Comparison of ENCODE assay signal across 19 cellular contexts in the genomic region with DNA sequence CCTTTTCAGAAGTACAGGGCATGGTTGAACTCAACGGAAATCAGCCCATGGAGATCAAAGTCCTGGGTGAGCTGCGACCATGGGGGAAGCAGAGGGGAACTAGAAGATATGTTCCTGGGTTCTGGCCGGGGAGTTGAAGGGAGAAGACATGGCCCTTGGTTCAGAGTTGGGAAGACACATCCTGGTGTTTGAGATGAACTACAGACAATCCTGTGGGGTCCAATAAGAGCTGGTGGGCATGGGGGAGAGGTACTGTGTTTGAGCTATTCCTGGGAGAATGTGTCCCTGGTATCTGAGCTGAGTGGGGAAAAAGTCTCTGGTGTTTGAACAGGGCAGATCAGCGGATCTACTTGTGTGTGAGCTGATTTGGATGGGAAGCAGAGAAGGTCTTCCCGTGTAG. TPM values are rescaled to one million over a fixed set of nuclear protein-coding genes. Genes with fewer than 3 reads are reported as not detected.
A peak's percentile ranks its signal among the peaks of the same experiment; 100 is the strongest.
DNase-seq lines count a peak whose midpoint lies in the region; ATAC-seq, FAIRE-seq and TF ChIP-seq lines count a peak whose summit lies in the region.
"Had no signal": no experiment of that assay in that cellular context is flagged by ENCODE, and none has a peak within 500 bp of the region (broad histone marks: within the 10 kb centered on the region; RNA-seq: fewer than 3 reads in every experiment).

No MANE protein-coding gene starts in this region.

- H3K36me3 Mint-ChIP-seq in endodermal cell (ENCODE audit: low read depth) = peaks cover 99% of the 10 kb centered on the region
- peaks cover 42% of the 10 kb centered on the region for H3K36me3 Mint-ChIP-seq in progenitor cell of endocrine pancreas (ENCODE audit: insufficient read depth)

- H2AFZ ChIP-seq in HepG2 (ENCODE audit: low read length) = no peak overlapping the region

- TF ChIP-seq RAD21 in HepG2 (CRISPR knock-in tag; IDR thresholded peaks at IDR 0.05) = no peak

- H3K9me3 Mint-ChIP-seq in endodermal cell (no peaks in the 10 kb centered on the region), progenitor cell of endocrine pancreas (ENCODE audit: low read depth) (no peaks in the 10 kb centered on the region)
- H3K9me3 Mint-ChIP-seq: IgD-negative memory B cell had no signal

- POLR2A ChIA-PET in HepG2 (lab: Yijun Ruan, JAX) = interaction anchor here (1.2 kb wide), 1 partner anchor 16 kb away, joined by 3 read pairs; no protein-coding TSS in a partner anchor

- H3K4me1 ChIP-seq in HepG2 (ENCODE audit: insufficient read depth, low read length) (peaks cover 53% of the 10 kb centered on the region), right lobe of liver (peaks cover 0 to 18% (median 0%) of the 10 kb centered on the region in 4 donors), endodermal cell (ENCODE audit: control insufficient read depth, insufficient read depth, low read length) (peaks cover 8% of the 10 kb centered on the region), vagina (peaks cover 26% of the 10 kb centered on the region)

- H3K27me3 Mint-ChIP-seq in endodermal cell (ENCODE audit: insufficient read depth) (no peaks in the 10 kb centered on the region), progenitor cell of endocrine pancreas (no peaks in the 10 kb centered on the region)
- H3K27me3 Mint-ChIP-seq: IgD-negative memory B cell had no signal

- no peak for TF ChIP-seq CTCF in HepG2 (CRISPR knock-in tag; IDR thresholded peaks at IDR 0.05)
- TF ChIP-seq CTCF in right lobe of liver (IDR thresholded peaks at IDR 0.05) = no peak
- no peak for TF ChIP-seq CTCF in endodermal cell (conservative IDR thresholded peaks at IDR 0.05)
- TF ChIP-seq CTCF in progenitor cell of endocrine pancreas (IDR thresholded peaks at IDR 0.05; ENCODE audit: unreplicated experiment) = no peak
- TF ChIP-seq CTCF in vagina (IDR thresholded peaks at IDR 0.05) = no peak
- no peak for TF ChIP-seq CTCF in dorsolateral prefrontal cortex (IDR thresholded peaks at IDR 0.05 in 54 of 56, conservative IDR thresholded peaks at IDR 0.05 in 2 of 56; ENCODE audit: low read depth in 1 of 56, partially characterized antibody in 56 of 56)

- peaks cover 8% of the 10 kb centered on the region for H4K20me1 ChIP-seq in HepG2 (ENCODE audit: insufficient read depth, low read length)

- ATAC-seq in HepG2 (no peak), right lobe of liver (no peak), GM19023 (IDR thresholded peaks at IDR 0.05; ENCODE audit: unreplicated experiment) (no peak)
- ATAC-seq: PC-3 had no signal

- H3K4me3 ChIP-seq in HepG2 (replicated peaks in 1 of 3; ENCODE audit: insufficient read depth in 1 of 3, low read depth in 2 of 3, low read length in 3 of 3) (no peak overlapping the region), right lobe of liver (no peak overlapping the region), endodermal cell (ENCODE audit: low read length) (no peak overlapping the region), vagina (no peak overlapping the region), dorsolateral prefrontal cortex (no peak overlapping the region)
- H3K4me3 ChIP-seq: BLaER1 treated with 17β-estradiol and CSF1 and Interleukin-3, amounts not matched to agents 10 nM and 100 nM had no signal

- no peak overlapping the region for H3K4me3 Mint-ChIP-seq in endodermal cell
- H3K4me3 Mint-ChIP-seq in progenitor cell of endocrine pancreas (ENCODE audit: low read depth) = no peak overlapping the region

- BruUV-seq in HepG2 (replicated peaks; lab: Mats Ljungman, UMichigan) = no TSS peak

- DNase-seq in HepG2 (ENCODE audit: low spot score) = no peak
- no peak for DNase-seq in right lobe of liver
- DNase-seq in endodermal cell = no peak
- DNase-seq in progenitor cell of endocrine pancreas (ENCODE audit: low spot score, unreplicated experiment) = no peak
- no peak for DNase-seq in vagina (ENCODE audit: extremely low spot score in 2 of 2)
- DNase-seq in COLO829 (ENCODE audit: low spot score) = no peak
- no peak for DNase-seq in dorsolateral prefrontal cortex
- DNase-seq: 8988T, Calu3, DMS79, HCEC 1CT, NCI-H1436, NCI-H2107, NCI-H748 treated with DMSO at 0.1 percent for 48 hours, PC-3 had no signal

- TF ChIP-seq POLR2A in HepG2 (IDR thresholded peaks at IDR 0.05; ENCODE audit: insufficient read depth in 1 of 2, low read depth in 2 of 2, low read length in 2 of 2) (no peak), right lobe of liver (IDR thresholded peaks at IDR 0.05) (no peak), vagina (IDR thresholded peaks at IDR 0.05) (no peak)

- in situ Hi-C loops in HepG2 (cut with HindIII; ENCODE audit: extremely low pct_ligation_motif_present, low pct_unique_long_range_greater_than_20kb) = no loop called here

- H3K4me2 ChIP-seq in HepG2 (ENCODE audit: low read depth, low read length) = peak overlapping the region; percentile 24; the same call in 1 of the 2 replicates
- H3K4me2 ChIP-seq: BLaER1 treated with 17β-estradiol and CSF1 and Interleukin-3, amounts not matched to agents 10 nM and 100 nM had no signal

- intact Hi-C loops in HepG2 (cut with micrococcal nuclease; ENCODE audit: unreplicated experiment) = no loop called here
- intact Hi-C loops in right lobe of liver (cut with DNase I) = no loop called here
- intact Hi-C loops in vagina (cut with DNase I) = no loop called here
- intact Hi-C loops in dorsolateral prefrontal cortex (cut with DNase I) = no loop called here

- H3K36me3 ChIP-seq in HepG2 (replicated peaks in 1 of 2; ENCODE audit: control insufficient read depth in 1 of 2, insufficient read depth in 2 of 2, low read length in 2 of 2) (peaks cover 16 to 65% of the 10 kb centered on the region in 2 experiments), right lobe of liver (peaks cover 9 to 82% (median 46%) of the 10 kb centered on the region in 4 donors), endodermal cell (ENCODE audit: control insufficient read depth, insufficient read depth, low read length) (peaks cover 86% of the 10 kb centered on the region), vagina (peaks cover 5 to 83% of the 10 kb centered on the region in 2 donors)

- H3K27me3 ChIP-seq in HepG2 (ENCODE audit: control insufficient read depth in 1 of 2, insufficient read depth in 2 of 2, low read length in 2 of 2) (no peaks in the 10 kb centered on the region), right lobe of liver (no peaks in the 10 kb centered on the region), endodermal cell (ENCODE audit: control insufficient read depth, insufficient read depth, low read length, poor library complexity, severe bottlenecking) (no peaks in the 10 kb centered on the region), vagina (no peaks in the 10 kb centered on the region), dorsolateral prefrontal cortex (no peaks in the 10 kb centered on the region)

- WGBS in HepG2 (ENCODE audit: low lambda C conversion rate) = 72% methylated on average over 3 of the region's 5 CpGs
- 78% methylated on average over 2 of the region's 5 CpGs for WGBS in right lobe of liver (ENCODE audit: insufficient coverage, low coverage, low lambda C conversion rate, missing lambda C conversion rate)
- 95 to 100% methylated on average over 1 to 4 of the region's 5 CpGs for WGBS in endodermal cell (ENCODE audit: insufficient coverage in 1 of 2, insufficient read length in 1 of 2), 2 experiments

- TF ChIP-seq EP300 in HepG2 (IDR thresholded peaks at IDR 0.05; ENCODE audit: low read depth in 2 of 2, low read length in 2 of 2) (no peak), HepG2 (CRISPR knock-in tag; IDR thresholded peaks at IDR 0.05; ENCODE audit: borderline replicate concordance) (no peak)

- peak overlapping the region; percentile 29; the same call in 1 of the 2 replicates for H3K9ac ChIP-seq in HepG2 (ENCODE audit: insufficient read depth, low read depth, low read length)
- H3K9ac ChIP-seq in endodermal cell (ENCODE audit: extremely low read depth, low read length, poor library complexity, severe bottlenecking) = no peak overlapping the region

- H3K79me2 ChIP-seq in HepG2 (ENCODE audit: insufficient read depth, low read length) = peaks cover 19% of the 10 kb centered on the region

- CTCF ChIA-PET in HepG2 (lab: Yijun Ruan, JAX; ENCODE audit: low intra/inter-chr PET ratio, low total read pairs) = no interaction called here

- peaks cover 32% of the 10 kb centered on the region for H3K4me1 Mint-ChIP-seq in endodermal cell
- H3K4me1 Mint-ChIP-seq in progenitor cell of endocrine pancreas (ENCODE audit: low read depth) = peaks cover 22% of the 10 kb centered on the region

- FAIRE-seq in HepG2 (lab: Jason Lieb, UNC) = no peak
- FAIRE-seq: GM19239 had no signal

- no peaks in the 10 kb centered on the region for H3K9me3 ChIP-seq in HepG2 (ENCODE audit: low read length)
- H3K9me3 ChIP-seq in right lobe of liver = no peaks in the 10 kb centered on the region
- H3K9me3 ChIP-seq in endodermal cell (ENCODE audit: control insufficient read depth, low read length) = no peaks in the 10 kb centered on the region
- no peaks in the 10 kb centered on the region for H3K9me3 ChIP-seq in vagina
- H3K9me3 ChIP-seq: BLaER1 treated with 17β-estradiol and CSF1 and Interleukin-3, amounts not matched to agents 10 nM and 100 nM had no signal

- H3K27ac Mint-ChIP-seq in endodermal cell = peak overlapping the region; percentile 32
- peak overlapping the region; percentile 53 for H3K27ac Mint-ChIP-seq in progenitor cell of endocrine pancreas
- H3K27ac Mint-ChIP-seq: IgD-negative memory B cell had no signal

- H3K27ac ChIP-seq in HepG2 (ENCODE audit: extremely low read length, insufficient read depth, low read length) (peak overlapping the region; percentile 63), right lobe of liver (no peak overlapping the region), endodermal cell (ENCODE audit: low read depth, low read length) (no peak overlapping the region), vagina (peak overlapping the region; percentile 22), dorsolateral prefrontal cortex (no peak overlapping the region)
- H3K27ac ChIP-seq: BLaER1 treated with 17β-estradiol and CSF1 and Interleukin-3, amounts not matched to agents 10 nM and 100 nM had no signal

RNA-seq across cellular contexts. Expression of a gene that starts 7.9 kb away (rescaled TPM):
- total RNA-seq in HepG2 (2016; rRNA removed; fragmentation: Illumina TruSeq; extraction: Trizol) (93.3 and 95.6 TPM in 2 replicates), right lobe of liver (100 to 1,000 TPM in 4 of 6 experiments, 10 to 100 TPM in 2; 85.1 to 120 (median 107) TPM), endodermal cell (100 to 1,000 TPM; 233 to 448 TPM), progenitor cell of endocrine pancreas (524 and 538 TPM in 2 replicates), vagina (168 TPM), dorsolateral prefrontal cortex (100 to 1,000 TPM; 186 to 279 (median 239) TPM)
- 5.4 and 7.1 TPM in 2 replicates for total RNA-seq in HepG2 (2016; cell fraction: cytosol; rRNA removed; fragmentation: Illumina TruSeq; extraction: Trizol; ENCODE audit: low read depth)
- total RNA-seq in HepG2 (2016; cell fraction: insoluble cytoplasmic fraction; rRNA removed; fragmentation: Illumina TruSeq; extraction: Trizol) = 77.7 and 94.2 TPM in 2 replicates
- total RNA-seq in HepG2 (2016; cell fraction: membrane; rRNA removed; fragmentation: Illumina TruSeq; extraction: Trizol) = 18.1 and 19.1 TPM in 2 replicates
- 55.6 and 61.3 TPM in 2 replicates for total RNA-seq in HepG2 (2016; cell fraction: nucleus; rRNA removed; fragmentation: Illumina TruSeq; extraction: Trizol)
- polyA plus RNA-seq in HepG2 (2011; rRNA removed) = 129 and 146 TPM in 2 replicates
- 77.3 and 97.9 TPM in 2 replicates for polyA plus RNA-seq in HepG2 (2011; cell fraction: cytosol; rRNA removed)
- 223 and 227 TPM in 2 replicates for polyA plus RNA-seq in HepG2 (2011; cell fraction: nucleus; rRNA removed)
- polyA plus RNA-seq in HepG2 (2012) = 84.6 and 94.4 TPM in 2 replicates
- polyA plus RNA-seq in HepG2 (2016; cell fraction: cytosol; fragmentation: Illumina TruSeq; extraction: Trizol; ENCODE audit: low read depth) = 4.8 and 5.6 TPM in 2 replicates
- polyA plus RNA-seq in HepG2 (2016; cell fraction: insoluble cytoplasmic fraction; fragmentation: Illumina TruSeq; extraction: Trizol; ENCODE audit: low read depth) = 93.8 and 120 TPM in 2 replicates
- 10.0 and 13.0 TPM in 2 replicates for polyA plus RNA-seq in HepG2 (2016; cell fraction: membrane; fragmentation: Illumina TruSeq; extraction: Trizol; ENCODE audit: low read depth)
- 158 and 178 TPM in 2 replicates for polyA plus RNA-seq in HepG2 (2016; cell fraction: nucleus; fragmentation: Illumina TruSeq; extraction: Trizol; ENCODE audit: insufficient read depth, low read depth)
- 280 and 721 TPM in 2 replicates for polyA minus RNA-seq in HepG2 (2011; rRNA and poly(A)+ RNA removed; ENCODE audit: low replicate concordance)
- polyA minus RNA-seq in HepG2 (2011; cell fraction: cytosol; rRNA and poly(A)+ RNA removed) = 69.7 and 70.1 TPM in 2 replicates
- polyA minus RNA-seq in HepG2 (2011; cell fraction: nucleus; rRNA and poly(A)+ RNA removed) = 44.2 and 45.4 TPM in 2 replicates
- polyA plus RNA-seq in endodermal cell (2013, experiment 1 of 2) = 280 TPM
- polyA plus RNA-seq in endodermal cell (2013, experiment 2 of 2) = 253 TPM

RNA-seq across cellular contexts. Expression of a gene that starts 16.9 kb away (rescaled TPM):
- total RNA-seq in HepG2 (2016; rRNA removed; fragmentation: Illumina TruSeq; extraction: Trizol) (54.0 and 64.5 TPM in 2 replicates), right lobe of liver (10 to 100 TPM; 14.6 to 37.4 (median 29.5) TPM), endodermal cell (100 to 1,000 TPM; 167 to 245 TPM), progenitor cell of endocrine pancreas (236 and 253 TPM in 2 replicates), vagina (73.9 TPM), dorsolateral prefrontal cortex (100 to 1,000 TPM in 118 of 120 experiments, 10 to 100 TPM in 2; 81.5 to 187 (median 132) TPM)
- 42.6 and 48.2 TPM in 2 replicates for total RNA-seq in HepG2 (2016; cell fraction: cytosol; rRNA removed; fragmentation: Illumina TruSeq; extraction: Trizol; ENCODE audit: low read depth)
- total RNA-seq in HepG2 (2016; cell fraction: insoluble cytoplasmic fraction; rRNA removed; fragmentation: Illumina TruSeq; extraction: Trizol) = 46.2 and 63.4 TPM in 2 replicates
- 101 and 102 TPM in 2 replicates for total RNA-seq in HepG2 (2016; cell fraction: membrane; rRNA removed; fragmentation: Illumina TruSeq; extraction: Trizol)
- 48.0 and 50.2 TPM in 2 replicates for total RNA-seq in HepG2 (2016; cell fraction: nucleus; rRNA removed; fragmentation: Illumina TruSeq; extraction: Trizol)
- 221 and 225 TPM in 2 replicates for polyA plus RNA-seq in HepG2 (2011; rRNA removed)
- 159 and 189 TPM in 2 replicates for polyA plus RNA-seq in HepG2 (2011; cell fraction: cytosol; rRNA removed)
- polyA plus RNA-seq in HepG2 (2011; cell fraction: nucleus; rRNA removed) = 710 and 899 TPM in 2 replicates
- polyA plus RNA-seq in HepG2 (2012) = 70.8 and 105 TPM in 2 replicates
- polyA plus RNA-seq in HepG2 (2016; cell fraction: cytosol; fragmentation: Illumina TruSeq; extraction: Trizol; ENCODE audit: low read depth) = 81.6 and 88.2 TPM in 2 replicates
- polyA plus RNA-seq in HepG2 (2016; cell fraction: insoluble cytoplasmic fraction; fragmentation: Illumina TruSeq; extraction: Trizol; ENCODE audit: low read depth) = 86.5 and 108 TPM in 2 replicates
- 133 and 157 TPM in 2 replicates for polyA plus RNA-seq in HepG2 (2016; cell fraction: membrane; fragmentation: Illumina TruSeq; extraction: Trizol; ENCODE audit: low read depth)
- 147 and 168 TPM in 2 replicates for polyA plus RNA-seq in HepG2 (2016; cell fraction: nucleus; fragmentation: Illumina TruSeq; extraction: Trizol; ENCODE audit: insufficient read depth, low read depth)
- polyA minus RNA-seq in HepG2 (2011; rRNA and poly(A)+ RNA removed; ENCODE audit: low replicate concordance) = 219 and 435 TPM in 2 replicates
- 89.3 and 94.1 TPM in 2 replicates for polyA minus RNA-seq in HepG2 (2011; cell fraction: cytosol; rRNA and poly(A)+ RNA removed)
- 94.1 and 102 TPM in 2 replicates for polyA minus RNA-seq in HepG2 (2011; cell fraction: nucleus; rRNA and poly(A)+ RNA removed)
- 166 TPM for polyA plus RNA-seq in endodermal cell (2013, experiment 1 of 2)
- polyA plus RNA-seq in endodermal cell (2013, experiment 2 of 2) = 145 TPM

RNA-seq across cellular contexts. Expression of a gene that starts 31.3 kb away (rescaled TPM):
- total RNA-seq in HepG2 (2016; rRNA removed; fragmentation: Illumina TruSeq; extraction: Trizol) (23.8 and 33.6 TPM in 2 replicates), right lobe of liver (10 to 100 TPM in 3 of 6 experiments, 1 to 10 TPM in 3; 7.1 to 14.7 (median 11.4) TPM), endodermal cell (100 to 1,000 TPM; 113 to 214 TPM), progenitor cell of endocrine pancreas (267 and 277 TPM in 2 replicates), vagina (72.4 TPM), dorsolateral prefrontal cortex (100 to 1,000 TPM; 162 to 456 (median 351) TPM)
- total RNA-seq in HepG2 (2016; cell fraction: cytosol; rRNA removed; fragmentation: Illumina TruSeq; extraction: Trizol; ENCODE audit: low read depth) = 4.6 and 5.6 TPM in 2 replicates
- 23.6 and 32.3 TPM in 2 replicates for total RNA-seq in HepG2 (2016; cell fraction: insoluble cytoplasmic fraction; rRNA removed; fragmentation: Illumina TruSeq; extraction: Trizol)
- 5.5 and 6.3 TPM in 2 replicates for total RNA-seq in HepG2 (2016; cell fraction: membrane; rRNA removed; fragmentation: Illumina TruSeq; extraction: Trizol)
- 21.6 and 22.6 TPM in 2 replicates for total RNA-seq in HepG2 (2016; cell fraction: nucleus; rRNA removed; fragmentation: Illumina TruSeq; extraction: Trizol)
- polyA plus RNA-seq in HepG2 (2011; rRNA removed) = 31.7 and 38.8 TPM in 2 replicates
- polyA plus RNA-seq in HepG2 (2011; cell fraction: cytosol; rRNA removed) = 17.8 and 18.8 TPM in 2 replicates
- polyA plus RNA-seq in HepG2 (2011; cell fraction: nucleus; rRNA removed) = 103 TPM in 2 replicates
- polyA plus RNA-seq in HepG2 (2012) = 56.6 and 70.9 TPM in 2 replicates
- 2.1 and 3.2 TPM in 2 replicates for polyA plus RNA-seq in HepG2 (2016; cell fraction: cytosol; fragmentation: Illumina TruSeq; extraction: Trizol; ENCODE audit: low read depth)
- polyA plus RNA-seq in HepG2 (2016; cell fraction: insoluble cytoplasmic fraction; fragmentation: Illumina TruSeq; extraction: Trizol; ENCODE audit: low read depth) = 21.0 and 30.4 TPM in 2 replicates
- 4.6 and 5.3 TPM in 2 replicates for polyA plus RNA-seq in HepG2 (2016; cell fraction: membrane; fragmentation: Illumina TruSeq; extraction: Trizol; ENCODE audit: low read depth)
- polyA plus RNA-seq in HepG2 (2016; cell fraction: nucleus; fragmentation: Illumina TruSeq; extraction: Trizol; ENCODE audit: insufficient read depth, low read depth) = 45.2 and 50.2 TPM in 2 replicates
- polyA minus RNA-seq in HepG2 (2011; rRNA and poly(A)+ RNA removed; ENCODE audit: low replicate concordance) = 100 and 124 TPM in 2 replicates
- polyA minus RNA-seq in HepG2 (2011; cell fraction: cytosol; rRNA and poly(A)+ RNA removed) = 41.3 and 57.4 TPM in 2 replicates
- 55.4 and 68.5 TPM in 2 replicates for polyA minus RNA-seq in HepG2 (2011; cell fraction: nucleus; rRNA and poly(A)+ RNA removed)
- polyA plus RNA-seq in endodermal cell (2013, experiment 1 of 2) = 126 TPM
- 106 TPM for polyA plus RNA-seq in endodermal cell (2013, experiment 2 of 2)

RNA-seq across cellular contexts. Expression of a gene that starts 56.5 kb away (rescaled TPM):
- total RNA-seq in HepG2 (2016; rRNA removed; fragmentation: Illumina TruSeq; extraction: Trizol) (41.6 and 43.1 TPM in 2 replicates), right lobe of liver (10 to 100 TPM; 12.5 to 20.8 (median 15.2) TPM), endodermal cell (10 to 100 TPM; 48.3 to 50.6 TPM), progenitor cell of endocrine pancreas (62.5 and 68.2 TPM in 2 replicates), vagina (32.4 TPM), dorsolateral prefrontal cortex (10 to 100 TPM; 25.1 to 47.6 (median 36.8) TPM)
- 3.1 and 4.0 TPM in 2 replicates for total RNA-seq in HepG2 (2016; cell fraction: cytosol; rRNA removed; fragmentation: Illumina TruSeq; extraction: Trizol; ENCODE audit: low read depth)
- 35.5 and 44.5 TPM in 2 replicates for total RNA-seq in HepG2 (2016; cell fraction: insoluble cytoplasmic fraction; rRNA removed; fragmentation: Illumina TruSeq; extraction: Trizol)
- 12.2 and 12.8 TPM in 2 replicates for total RNA-seq in HepG2 (2016; cell fraction: membrane; rRNA removed; fragmentation: Illumina TruSeq; extraction: Trizol)
- total RNA-seq in HepG2 (2016; cell fraction: nucleus; rRNA removed; fragmentation: Illumina TruSeq; extraction: Trizol) = 22.5 and 26.2 TPM in 2 replicates
- polyA plus RNA-seq in HepG2 (2011; rRNA removed) = 15.8 and 15.9 TPM in 2 replicates
- 10.4 and 16.9 TPM in 2 replicates for polyA plus RNA-seq in HepG2 (2011; cell fraction: cytosol; rRNA removed)
- polyA plus RNA-seq in HepG2 (2011; cell fraction: nucleus; rRNA removed) = 45.1 and 59.0 TPM in 2 replicates
- polyA plus RNA-seq in HepG2 (2012) = 14.1 and 15.9 TPM in 2 replicates
- polyA plus RNA-seq in HepG2 (2016; cell fraction: cytosol; fragmentation: Illumina TruSeq; extraction: Trizol; ENCODE audit: low read depth) = 2.7 and 3.4 TPM in 2 replicates
- polyA plus RNA-seq in HepG2 (2016; cell fraction: insoluble cytoplasmic fraction; fragmentation: Illumina TruSeq; extraction: Trizol; ENCODE audit: low read depth) = 29.5 and 39.2 TPM in 2 replicates
- polyA plus RNA-seq in HepG2 (2016; cell fraction: membrane; fragmentation: Illumina TruSeq; extraction: Trizol; ENCODE audit: low read depth) = 6.9 and 7.3 TPM in 2 replicates
- polyA plus RNA-seq in HepG2 (2016; cell fraction: nucleus; fragmentation: Illumina TruSeq; extraction: Trizol; ENCODE audit: insufficient read depth, low read depth) = 49.1 and 54.4 TPM in 2 replicates
- polyA minus RNA-seq in HepG2 (2011; rRNA and poly(A)+ RNA removed; ENCODE audit: low replicate concordance) = 24.6 and 41.4 TPM in 2 replicates
- polyA minus RNA-seq in HepG2 (2011; cell fraction: cytosol; rRNA and poly(A)+ RNA removed) = 10.8 and 15.2 TPM in 2 replicates
- 9.4 and 10.0 TPM in 2 replicates for polyA minus RNA-seq in HepG2 (2011; cell fraction: nucleus; rRNA and poly(A)+ RNA removed)
- 64.6 TPM for polyA plus RNA-seq in endodermal cell (2013, experiment 1 of 2)
- 58.3 TPM for polyA plus RNA-seq in endodermal cell (2013, experiment 2 of 2)

RNA-seq across cellular contexts. Expression of a gene that starts 57.0 kb away (rescaled TPM):
- total RNA-seq in HepG2 (2016; rRNA removed; fragmentation: Illumina TruSeq; extraction: Trizol) (94.8 and 100 TPM in 2 replicates), right lobe of liver (10 to 100 TPM; 37.8 to 64.0 (median 50.7) TPM), endodermal cell (100 to 1,000 TPM in 1 of 2 donors, 10 to 100 TPM in 1; 86.1 to 108 TPM), progenitor cell of endocrine pancreas (87.8 and 94.1 TPM in 2 replicates), vagina (63.8 TPM), dorsolateral prefrontal cortex (10 to 100 TPM; 40.8 to 88.5 (median 65.6) TPM)
- 63.5 and 69.5 TPM in 2 replicates for total RNA-seq in HepG2 (2016; cell fraction: cytosol; rRNA removed; fragmentation: Illumina TruSeq; extraction: Trizol; ENCODE audit: low read depth)
- 101 and 102 TPM in 2 replicates for total RNA-seq in HepG2 (2016; cell fraction: insoluble cytoplasmic fraction; rRNA removed; fragmentation: Illumina TruSeq; extraction: Trizol)
- 56.7 and 63.8 TPM in 2 replicates for total RNA-seq in HepG2 (2016; cell fraction: membrane; rRNA removed; fragmentation: Illumina TruSeq; extraction: Trizol)
- total RNA-seq in HepG2 (2016; cell fraction: nucleus; rRNA removed; fragmentation: Illumina TruSeq; extraction: Trizol) = 50.3 and 51.3 TPM in 2 replicates
- polyA plus RNA-seq in HepG2 (2011; rRNA removed) = 46.6 and 53.9 TPM in 2 replicates
- polyA plus RNA-seq in HepG2 (2011; cell fraction: cytosol; rRNA removed) = 62.7 and 82.8 TPM in 2 replicates
- 23.0 and 26.5 TPM in 2 replicates for polyA plus RNA-seq in HepG2 (2011; cell fraction: nucleus; rRNA removed)
- 42.6 and 54.4 TPM in 2 replicates for polyA plus RNA-seq in HepG2 (2012)
- 79.8 and 82.5 TPM in 2 replicates for polyA plus RNA-seq in HepG2 (2016; cell fraction: cytosol; fragmentation: Illumina TruSeq; extraction: Trizol; ENCODE audit: low read depth)
- polyA plus RNA-seq in HepG2 (2016; cell fraction: insoluble cytoplasmic fraction; fragmentation: Illumina TruSeq; extraction: Trizol; ENCODE audit: low read depth) = 92.6 and 96.5 TPM in 2 replicates
- polyA plus RNA-seq in HepG2 (2016; cell fraction: membrane; fragmentation: Illumina TruSeq; extraction: Trizol; ENCODE audit: low read depth) = 57.9 and 58.0 TPM in 2 replicates
- polyA plus RNA-seq in HepG2 (2016; cell fraction: nucleus; fragmentation: Illumina TruSeq; extraction: Trizol; ENCODE audit: insufficient read depth, low read depth) = 81.9 and 89.2 TPM in 2 replicates
- polyA minus RNA-seq in HepG2 (2011; rRNA and poly(A)+ RNA removed; ENCODE audit: low replicate concordance) = 77.2 and 279 TPM in 2 replicates
- polyA minus RNA-seq in HepG2 (2011; cell fraction: cytosol; rRNA and poly(A)+ RNA removed) = 29.8 and 30.6 TPM in 2 replicates
- 7.1 and 9.5 TPM in 2 replicates for polyA minus RNA-seq in HepG2 (2011; cell fraction: nucleus; rRNA and poly(A)+ RNA removed)
- 112 TPM for polyA plus RNA-seq in endodermal cell (2013, experiment 1 of 2)
- polyA plus RNA-seq in endodermal cell (2013, experiment 2 of 2) = 102 TPM

Comparison
In these comparisons a context has a peak if more than half of its experiments do, and no peak if none do; other contexts are left out.
1. H3K27ac ChIP-seq: peak in HepG2 (single experiment) and vagina (single experiment); none in right lobe of liver (0 of 3), endodermal cell (single experiment) and dorsolateral prefrontal cortex (0 of 59).